ENCODE assay signal across 20 cellular contexts in genomic region chr5:178304761-178305645, GRCh38.
A peak's percentile ranks its signal among the peaks of the same experiment; 100 is the strongest.
DNase-seq lines count a peak whose midpoint lies in the region; ATAC-seq and TF ChIP-seq lines count a peak whose summit lies in the region.
"Had no signal": no experiment of that assay in that cellular context is flagged by ENCODE, and none has a peak within 500 bp of the region (broad histone marks: within the 10 kb centered on the region; RNA-seq: fewer than 3 reads in every experiment).

No MANE protein-coding gene starts in this region.

- peak; percentile 48 for DNase-seq in activated effector memory CD4-positive, alpha-beta T cell treated with anti-CD3 and anti-CD28 coated beads, Interleukin-2, amount 50 U/mL, for 16 hours
- DNase-seq in activated effector memory CD4-positive, alpha-beta T cell treated with Interleukin-2 at 50 U/mL for 16 hours, result no peak
- peak; percentile 79 for DNase-seq in LNCaP clone FGC (ENCODE audit: low read depth)
- DNase-seq in islet precursor cell, result peak; percentile 32
- no peak for DNase-seq in smooth muscle cell (lab: John Stamatoyannopoulos, UW; ENCODE audit: unreplicated experiment)
- DNase-seq in activated naive CD4-positive, alpha-beta T cell treated with anti-CD3 and anti-CD28 coated beads for 36 hours, result no peak
- DNase-seq: 8988T; foreskin melanocyte; left cardiac atrium; NCI-H2227 treated with DMSO at 0.1 percent for 48 hours; stimulated activated CD4-positive, alpha-beta T cell treated with anti-CD3 and anti-CD28 coated beads, Interleukin-2, amount 100 ng/mL, for 48 hours had no signal

- WGBS in smooth muscle cell (ENCODE audit: low lambda C conversion rate), result 71% methylated on average over 17 of the region's 17 CpGs

- TF ChIP-seq CTCF in LNCaP clone FGC (IDR thresholded peaks at IDR 0.05; ENCODE audit: control insufficient read depth, extremely low read depth, insufficient read depth), result no peak
- no peak for TF ChIP-seq CTCF in smooth muscle cell (IDR thresholded peaks at IDR 0.05; ENCODE audit: borderline replicate concordance, insufficient read depth, poor library complexity, severe bottlenecking)

- H3K9me3 ChIP-seq in smooth muscle cell (replicated peaks; ENCODE audit: low read depth), result no peaks in the 10 kb centered on the region
- H3K9me3 ChIP-seq: breast epithelium had no signal

- no peaks in the 10 kb centered on the region for H3K36me3 ChIP-seq in smooth muscle cell (ENCODE audit: low read depth)
- H3K36me3 ChIP-seq: BLaER1, breast epithelium had no signal

- H3K4me1 Mint-ChIP-seq in activated naive CD4-positive, alpha-beta T cell treated with anti-CD3 and anti-CD28 coated beads for 36 hours (ENCODE audit: low read depth), result no peaks in the 10 kb centered on the region

- peak overlapping the region; percentile 14 for H3K27ac ChIP-seq in smooth muscle cell (ENCODE audit: low read depth)
- H3K27ac ChIP-seq: BLaER1, breast epithelium, SK-N-MC had no signal

- H3K9ac ChIP-seq in smooth muscle cell (ENCODE audit: low read depth), result no peak overlapping the region
- H3K9ac ChIP-seq: BLaER1 had no signal

- no peak overlapping the region for H2AFZ ChIP-seq in smooth muscle cell (ENCODE audit: low read depth)

- no peak overlapping the region for H3K4me3 Mint-ChIP-seq in activated naive CD4-positive, alpha-beta T cell treated with anti-CD3 and anti-CD28 coated beads for 36 hours
- H3K4me3 Mint-ChIP-seq: activated T-helper 1 cell treated with anti-CD3 and anti-CD28 coated beads, Interleukin-12 subunit alpha, Interleukin-12 subunit beta, Interleukin-2, Interleukin-4 antibody, amounts not matched to agents 30 ng/mL and 10 ng/mL and 1 ng/mL, durations not matched to agents 14 hours and 24 hours and 36 hours; stimulated activated naive CD8-positive, alpha-beta T cell treated with anti-CD3 and anti-CD28 coated beads, Interleukin-15, Interleukin-2, amounts not matched to agents 100 ng/mL and 50 ng/mL, for 24 hours; type B pancreatic cell had no signal

- ATAC-seq in HG03469 (IDR thresholded peaks at IDR 0.05; ENCODE audit: unreplicated experiment) (no peak), GM19395 (IDR thresholded peaks at IDR 0.05; ENCODE audit: unreplicated experiment) (no peak)
- ATAC-seq: activated CD4-positive, CD25-positive, alpha-beta regulatory T cell treated with anti-CD3 and anti-CD28 coated beads, Interleukin-2, amount 50 U/mL, for 24 hours; left cardiac atrium had no signal

- no peak overlapping the region for H3K27ac Mint-ChIP-seq in activated naive CD4-positive, alpha-beta T cell treated with anti-CD3 and anti-CD28 coated beads for 36 hours
- H3K27ac Mint-ChIP-seq: activated T-helper 1 cell treated with anti-CD3 and anti-CD28 coated beads, Interleukin-12 subunit alpha, Interleukin-12 subunit beta, Interleukin-2, Interleukin-4 antibody, amounts not matched to agents 30 ng/mL and 10 ng/mL and 1 ng/mL, durations not matched to agents 14 hours and 24 hours and 36 hours; stimulated activated naive CD8-positive, alpha-beta T cell treated with anti-CD3 and anti-CD28 coated beads, Interleukin-15, Interleukin-2, amounts not matched to agents 100 ng/mL and 50 ng/mL, for 24 hours; type B pancreatic cell had no signal

- H4K20me1 ChIP-seq in smooth muscle cell (ENCODE audit: low read depth), result no peaks in the 10 kb centered on the region
- H4K20me1 ChIP-seq: BLaER1 had no signal

- H3K27me3 Mint-ChIP-seq in activated naive CD4-positive, alpha-beta T cell treated with anti-CD3 and anti-CD28 coated beads for 36 hours (ENCODE audit: low read depth), result peaks cover 2% of the 10 kb centered on the region
- H3K27me3 Mint-ChIP-seq: stimulated activated naive CD8-positive, alpha-beta T cell treated with anti-CD3 and anti-CD28 coated beads, Interleukin-15, Interleukin-2, amounts not matched to agents 100 ng/mL and 50 ng/mL, for 24 hours had no signal

- no peaks in the 10 kb centered on the region for H3K27me3 ChIP-seq in smooth muscle cell (ENCODE audit: low read depth)
- H3K27me3 ChIP-seq: breast epithelium had no signal

- H3K4me2 ChIP-seq in smooth muscle cell, result peak overlapping the region; percentile 10

- intact Hi-C loops in activated naive CD4-positive, alpha-beta T cell treated with anti-CD3 and anti-CD28 coated beads for 36 hours (cut with micrococcal nuclease), result no loop called here

- H3K4me3 ChIP-seq in LNCaP clone FGC (ENCODE audit: low read depth, low read length) (no peak overlapping the region), smooth muscle cell (no peak overlapping the region)
- H3K4me3 ChIP-seq: BLaER1, breast epithelium, SK-N-MC had no signal

- H3F3A ChIP-seq in smooth muscle cell (ENCODE audit: low read depth), result peaks cover 4% of the 10 kb centered on the region

- CTCF ChIA-PET in activated naive CD4-positive, alpha-beta T cell treated with anti-CD3 and anti-CD28 coated beads for 36 hours (lab: Charles Lee), result no interaction called here

- no peaks in the 10 kb centered on the region for H3K79me2 ChIP-seq in smooth muscle cell (ENCODE audit: low read depth)

- H3K9me3 Mint-ChIP-seq in activated naive CD4-positive, alpha-beta T cell treated with anti-CD3 and anti-CD28 coated beads for 36 hours, result peaks cover 7% of the 10 kb centered on the region
- H3K9me3 Mint-ChIP-seq: activated T-helper 1 cell treated with anti-CD3 and anti-CD28 coated beads, Interleukin-12 subunit alpha, Interleukin-12 subunit beta, Interleukin-2, Interleukin-4 antibody, amounts not matched to agents 30 ng/mL and 10 ng/mL and 1 ng/mL, durations not matched to agents 14 hours and 24 hours and 36 hours; stimulated activated naive CD8-positive, alpha-beta T cell treated with anti-CD3 and anti-CD28 coated beads, Interleukin-15, Interleukin-2, amounts not matched to agents 100 ng/mL and 50 ng/mL, for 24 hours; type B pancreatic cell had no signal

- H3K36me3 Mint-ChIP-seq in activated naive CD4-positive, alpha-beta T cell treated with anti-CD3 and anti-CD28 coated beads for 36 hours (ENCODE audit: low read depth), result no peaks in the 10 kb centered on the region

- H3K4me1 ChIP-seq in smooth muscle cell (ENCODE audit: low read depth), result peaks cover 7% of the 10 kb centered on the region
- H3K4me1 ChIP-seq: breast epithelium had no signal

Comparison
In these comparisons a context has a peak if more than half of its experiments do, and no peak if none do; other contexts are left out.
1. DNase-seq: peak in activated effector memory CD4-positive, alpha-beta T cell treated with anti-CD3 and anti-CD28 coated beads, Interleukin-2, amount 50 U/mL, for 16 hours (single experiment), LNCaP clone FGC (single experiment) and islet precursor cell (single experiment); none in activated effector memory CD4-positive, alpha-beta T cell treated with Interleukin-2 at 50 U/mL for 16 hours (single experiment), smooth muscle cell (single experiment) and activated naive CD4-positive, alpha-beta T cell treated with anti-CD3 and anti-CD28 coated beads for 36 hours (single experiment).